Comparison of ENCODE assay signal across 25 cellular contexts in genomic region chr15:44519537-44519936, GRCh38.
"Had no signal": no experiment of that assay in that cellular context is flagged by ENCODE, and none has a peak within 500 bp of the region (broad histone marks: within the 10 kb centered on the region; RNA-seq: fewer than 3 reads in every experiment).

No MANE protein-coding gene starts in this region.

- H3K27ac Mint-ChIP-seq: naive B cell, progenitor cell of endocrine pancreas had no signal

- H3K9me2 ChIP-seq: SK-N-SH had no signal

- FAIRE-seq: TTC549 had no signal

- H3K9ac ChIP-seq: SK-N-SH had no signal

- DNase-seq: activated CD4-positive, alpha-beta T cell treated with anti-CD3 and anti-CD28 coated beads, Interleukin-2, amount 50 U/mL, for 1 hour; activated CD4-positive, CD25-positive, alpha-beta regulatory T cell treated with anti-CD3 and anti-CD28 coated beads, Interleukin-2, amount 50 U/mL, for 72 hours; activated CD8-positive, alpha-beta memory T cell treated with anti-CD3 and anti-CD28 coated beads for 24 hours; activated CD8-positive, alpha-beta memory T cell treated with anti-CD3 and anti-CD28 coated beads, Interleukin-2, amount 50 U/mL, for 4 hours; activated naive CD4-positive, alpha-beta T cell treated with anti-CD3 and anti-CD28 coated beads for 36 hours; activated T-cell treated with anti-CD3 and anti-CD28 coated beads, Interleukin-2, amount 50 U/mL, for 48 hours; amygdala; effector CD4-positive, alpha-beta T cell; foreskin melanocyte; glutamatergic neuron; hypothalamus; islet precursor cell; left colon; naive B cell; occipital lobe; retina; SK-N-SH; spleen; stimulated activated CD4-positive, alpha-beta T cell treated with anti-CD3 and anti-CD28 coated beads, Interleukin-4, amount 100 ng/mL, for 1 hour; stimulated activated naive CD4-positive, alpha-beta T cell; WERI-Rb-1 had no signal

- H3K4me2 ChIP-seq: SK-N-SH had no signal

- H3K9me3 Mint-ChIP-seq: activated naive CD4-positive, alpha-beta T cell treated with anti-CD3 and anti-CD28 coated beads for 36 hours; naive B cell; neural crest cell had no signal

- H3K27ac ChIP-seq: spleen, thoracic aorta, WERI-Rb-1 had no signal

- H3K4me1 ChIP-seq: spleen had no signal

- H3K27me3 ChIP-seq: spleen had no signal

- ATAC-seq: left colon had no signal

- H3K27me3 Mint-ChIP-seq: naive B cell, progenitor cell of endocrine pancreas had no signal

- H3K4me3 Mint-ChIP-seq: activated naive CD4-positive, alpha-beta T cell treated with anti-CD3 and anti-CD28 coated beads for 36 hours; naive B cell; neural crest cell had no signal

- H3K4me3 ChIP-seq: spleen, thoracic aorta had no signal

- H3K9me3 ChIP-seq: SK-N-SH, spleen, thoracic aorta had no signal

- H3K4me1 Mint-ChIP-seq: naive B cell, neural crest cell had no signal
